ENCODE assay signal across 9 cellular contexts in the genomic region with DNA sequence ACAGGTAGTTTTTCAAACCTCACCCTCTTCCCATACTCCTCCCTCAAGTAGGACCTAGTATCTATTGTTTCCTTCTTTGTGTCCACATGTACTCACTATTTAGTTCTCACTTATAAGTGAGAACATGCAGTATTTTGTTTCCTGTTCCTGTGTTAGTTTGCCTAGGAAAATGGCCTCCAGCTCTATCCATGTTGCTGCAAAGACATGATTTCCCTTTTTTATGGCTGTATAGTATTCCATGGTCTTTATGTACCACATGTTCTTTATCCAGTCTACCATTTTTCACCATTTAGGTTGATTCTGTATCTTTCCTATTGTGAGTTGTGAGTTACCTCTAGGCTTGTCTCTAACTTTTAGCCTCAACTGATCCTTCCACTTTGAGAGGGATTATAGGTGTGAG.
"Had no signal": no experiment of that assay in that cellular context is flagged by ENCODE, and none has a peak within 500 bp of the region (broad histone marks: within the 10 kb centered on the region; RNA-seq: fewer than 3 reads in every experiment).

No MANE protein-coding gene starts in this region.

- H3K27me3 Mint-ChIP-seq: IgD-negative memory B cell had no signal

- H3K4me3 ChIP-seq: GM23248 had no signal

- H2AFZ ChIP-seq: GM23248 had no signal

- H3K27ac ChIP-seq: GM23248, HL-60 had no signal

- DNase-seq: GM23248, GOT3, H9, HCEC 1CT, HFFc6, KG1 had no signal

- H3K27ac Mint-ChIP-seq: H9, HFFc6, IgD-negative memory B cell had no signal

- H3K4me3 Mint-ChIP-seq: H9, HFFc6, IgD-negative memory B cell had no signal

- FAIRE-seq: H54 had no signal

- H3K9ac ChIP-seq: GM23248 had no signal
